Comparison of ENCODE assay signal across 9 cellular contexts in the genomic region with DNA sequence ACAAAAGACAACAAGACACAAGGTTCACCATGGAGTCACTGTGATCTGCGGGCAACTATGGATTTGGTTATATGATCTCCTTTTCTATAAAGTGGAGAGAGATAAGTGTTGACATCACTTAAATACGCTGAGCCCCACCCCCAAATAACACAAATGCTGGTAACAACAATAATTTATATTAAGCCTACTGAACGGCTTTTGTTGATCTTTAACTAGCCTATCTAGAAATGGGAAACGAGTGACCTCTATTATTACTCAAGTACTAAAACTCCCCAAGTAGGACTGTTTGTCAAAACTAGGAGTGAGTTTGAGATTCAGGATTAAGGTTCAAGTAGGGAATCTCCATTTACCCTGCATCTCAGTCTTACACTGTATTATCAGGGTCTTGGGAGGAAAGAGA. TPM values are rescaled to one million over a fixed set of nuclear protein-coding genes. Genes with fewer than 3 reads are reported as not detected.
DNase-seq lines count a peak whose midpoint lies in the region; ATAC-seq and TF ChIP-seq lines count a peak whose summit lies in the region.
"Had no signal": no experiment of that assay in that cellular context is flagged by ENCODE, and none has a peak within 500 bp of the region (broad histone marks: within the 10 kb centered on the region; RNA-seq: fewer than 3 reads in every experiment).

No MANE protein-coding gene starts in this region.

- intact Hi-C loops in Calu3 (cut with micrococcal nuclease; ENCODE audit: unreplicated experiment) = loop anchor here (1.0 to 2.0 kb wide), 2 partner anchors 14 kb away; no protein-coding TSS in a partner anchor

- POLR2A ChIA-PET in RWPE1 (lab: Yijun Ruan, JAX; ENCODE audit: low non-redundant PET) = no interaction called here

- CTCF ChIA-PET in Calu3 (lab: Charles Lee) = interaction anchor here (0.6 to 1.3 kb wide), 3 partner anchors 13 to 405 kb away, joined by 3 to 7 read pairs (median 5); partner anchors contain the start of gene BACH1
- CTCF ChIA-PET in RWPE1 (lab: Yijun Ruan, JAX) = no interaction called here

- H3K4me3 Mint-ChIP-seq in Calu3 (ENCODE audit: low read depth, unreplicated experiment) = peak overlapping the region; percentile 46

- no TSS peak for BruUV-seq in Calu3 (replicated peaks; lab: Mats Ljungman, UMichigan)

- H3K4me3 ChIP-seq in fibroblast of villous mesenchyme (ENCODE audit: low read depth, low read length) (peak overlapping the region; percentile 57), skin epidermis (peak overlapping the region in 1 of 7 experiments; percentile 5)

- no peaks in the 10 kb centered on the region for H3K27me3 Mint-ChIP-seq in Calu3 (ENCODE audit: unreplicated experiment)

- peak overlapping the region; percentile 80 for H3K27ac ChIP-seq in RWPE1
- H3K27ac ChIP-seq in skin epidermis = peak overlapping the region in 18 of 21 experiments; percentile 51 to 93 (median 83)

- DNase-seq in Calu3 (no peak), RWPE1 (ENCODE audit: low spot score) (no peak), fibroblast of villous mesenchyme (ENCODE audit: low read depth) (no peak), 8988T (no peak), dermis blood vessel endothelial cell (no peak)
- no peak for DNase-seq in activated CD4-positive, CD25-positive, alpha-beta regulatory T cell treated with anti-CD3 and anti-CD28 coated beads, Interleukin-2, amount 50 U/mL, for 72 hours
- DNase-seq: NCI-H146 had no signal

- H3K4me1 Mint-ChIP-seq in Calu3 (ENCODE audit: low read depth, unreplicated experiment) = peaks cover 48% of the 10 kb centered on the region

- H3K9me3 Mint-ChIP-seq in Calu3 (ENCODE audit: low read depth, unreplicated experiment) = no peaks in the 10 kb centered on the region

- ATAC-seq in HG03159 (IDR thresholded peaks at IDR 0.05; ENCODE audit: unreplicated experiment) = no peak

- TF ChIP-seq CTCF in Calu3 (IDR thresholded peaks at IDR 0.05; ENCODE audit: unreplicated experiment) = no peak
- TF ChIP-seq CTCF in RWPE1 (conservative IDR thresholded peaks at IDR 0.05; ENCODE audit: low read depth) = no peak
- TF ChIP-seq CTCF in fibroblast of villous mesenchyme (IDR thresholded peaks at IDR 0.05; ENCODE audit: insufficient read depth, low read depth, low read length) = no peak

- H3K27ac Mint-ChIP-seq in Calu3 (ENCODE audit: unreplicated experiment) = peak overlapping the region; percentile 85

- H3K36me3 Mint-ChIP-seq in Calu3 (ENCODE audit: insufficient read depth, unreplicated experiment) = peaks cover 29% of the 10 kb centered on the region

RNA-seq across cellular contexts. Expression of gene MAP3K7CL, which starts 52.2 kb away (rescaled TPM):
- total RNA-seq in Calu3 (2022) (2.3 and 2.7 TPM in 2 replicates), fibroblast of villous mesenchyme (20.7 and 49.3 TPM in 2 replicates), dermis blood vessel endothelial cell (2.2 and 3.7 TPM in 2 replicates)
